Comparison of ENCODE assay signal across 1 cellular context in the genomic region with DNA sequence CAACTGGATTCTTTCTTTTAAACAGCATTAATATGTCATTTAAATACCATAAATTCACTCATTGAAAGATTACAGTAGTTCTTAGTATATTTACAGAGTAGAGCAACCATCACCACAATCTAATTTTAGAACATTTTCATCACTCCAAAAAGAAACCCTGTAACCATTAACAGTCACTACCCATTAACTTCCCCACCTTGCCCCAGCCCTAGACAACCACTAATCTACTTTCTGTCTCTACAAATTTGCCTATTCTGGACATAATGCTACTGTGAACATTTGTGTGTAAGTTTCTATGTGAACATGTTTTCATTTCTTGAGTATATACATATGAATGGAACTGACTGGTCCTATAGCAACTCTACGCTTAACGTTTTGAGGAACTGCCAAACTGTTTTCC.
TF ChIP-seq lines count a peak whose summit lies in the region.

No MANE protein-coding gene starts in this region.

TF ChIP-seq in HepG2, 621 proteins besides CTCF, POLR2A, EP300 and RAD21 (continued from another document):
- TF ChIP-seq AGO1 (IDR thresholded peaks at IDR 0.05; ENCODE audit: low read depth, low read length, poor library complexity, severe bottlenecking): no peak
- TF ChIP-seq ZNF644 (CRISPR knock-in tag; IDR thresholded peaks at IDR 0.05; ENCODE audit: low read depth): no peak
- no peak for TF ChIP-seq ZNF614 (CRISPR knock-in tag; IDR thresholded peaks at IDR 0.05; ENCODE audit: borderline replicate concordance)
TF ChIP-seq in HepG2: peak in this region for 0.
